ENCODE assay signal across 21 cellular contexts in the genomic region with DNA sequence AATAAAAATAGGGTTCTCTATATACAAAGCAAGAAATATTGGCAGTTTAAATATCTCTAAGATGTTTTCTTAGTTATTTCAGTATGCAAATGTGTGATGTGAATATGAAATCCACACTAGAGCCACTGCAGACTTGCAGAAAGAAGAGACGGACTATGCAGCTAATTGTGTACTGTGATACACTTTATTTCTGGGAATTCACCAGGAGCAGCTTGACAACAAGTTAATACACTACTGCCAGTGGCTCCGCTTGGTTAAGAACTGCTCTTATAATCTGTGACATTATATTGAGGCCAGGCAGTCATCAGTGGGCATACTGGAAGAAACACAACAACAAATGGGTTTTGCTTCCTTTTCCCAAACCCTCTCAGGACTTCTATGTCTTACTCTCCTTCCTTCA.
"Had no signal": no experiment of that assay in that cellular context is flagged by ENCODE, and none has a peak within 500 bp of the region (broad histone marks: within the 10 kb centered on the region; RNA-seq: fewer than 3 reads in every experiment).

No MANE protein-coding gene starts in this region.

- H3K36me3 Mint-ChIP-seq: natural killer cell; stimulated activated effector memory CD8-positive, alpha-beta T cell treated with anti-CD3 and anti-CD28 coated beads, Interleukin-12 subunit alpha, Interleukin-12 subunit beta, amount 100 ng/mL, for 72 hours had no signal

- H3K9me3 Mint-ChIP-seq: natural killer cell; stimulated activated effector memory CD8-positive, alpha-beta T cell treated with anti-CD3 and anti-CD28 coated beads, Interleukin-12 subunit alpha, Interleukin-12 subunit beta, amount 100 ng/mL, for 72 hours had no signal

- H3K4me3 ChIP-seq: dorsolateral prefrontal cortex, gastroesophageal sphincter, left lung, lower lobe of right lung, pancreas, sigmoid colon, stomach, transverse colon, upper lobe of right lung, uterus had no signal

- H3K4me3 Mint-ChIP-seq: endodermal cell; natural killer cell; stimulated activated effector memory CD8-positive, alpha-beta T cell treated with anti-CD3 and anti-CD28 coated beads, Interleukin-12 subunit alpha, Interleukin-12 subunit beta, amount 100 ng/mL, for 72 hours had no signal

- H3K4me1 ChIP-seq: transverse colon, upper lobe of right lung, uterus had no signal

- H3K27me3 ChIP-seq: dorsolateral prefrontal cortex, gastroesophageal sphincter, left lung, pancreas, sigmoid colon, stomach, transverse colon, upper lobe of right lung, uterus had no signal

- H3K4me1 Mint-ChIP-seq: endodermal cell had no signal

- DNase-seq: central memory CD4-positive, alpha-beta T cell; dorsolateral prefrontal cortex; effector CD4-positive, alpha-beta T cell; endodermal cell; left lung; lower lobe of right lung; natural killer cell; occipital lobe; pancreas; sigmoid colon; stimulated activated CD4-positive, alpha-beta T cell treated with anti-CD3 and anti-CD28 coated beads, Interleukin-2, amount 100 ng/mL, for 24 hours; stimulated activated CD4-positive, alpha-beta T cell treated with anti-CD3 and anti-CD28 coated beads, Interleukin-4, amount 100 ng/mL, for 24 hours; stimulated activated naive CD4-positive, alpha-beta T cell treated with Interleukin-2 at 50 U/mL for 16 hours; stomach; substantia nigra; transverse colon; upper lobe of right lung; uterus had no signal

- ATAC-seq: esophagus mucosa; left lung; lower lobe of right lung; pancreas; stimulated activated effector memory CD8-positive, alpha-beta T cell treated with anti-CD3 and anti-CD28 coated beads, Interleukin-12 subunit alpha, Interleukin-12 subunit beta, amount 100 ng/mL, for 72 hours; upper lobe of right lung had no signal

- H3K9me3 ChIP-seq: gastroesophageal sphincter, lower lobe of right lung, pancreas, sigmoid colon, transverse colon, upper lobe of right lung, uterus had no signal

- H3K27ac ChIP-seq: dorsolateral prefrontal cortex, gastroesophageal sphincter, left lung, lower lobe of right lung, pancreas, sigmoid colon, transverse colon, upper lobe of right lung, uterus had no signal

- H3K36me3 ChIP-seq: gastroesophageal sphincter, left lung, lower lobe of right lung, pancreas, sigmoid colon, stomach, transverse colon, upper lobe of right lung, uterus had no signal

- H3K27ac Mint-ChIP-seq: endodermal cell; stimulated activated effector memory CD8-positive, alpha-beta T cell treated with anti-CD3 and anti-CD28 coated beads, Interleukin-12 subunit alpha, Interleukin-12 subunit beta, amount 100 ng/mL, for 72 hours had no signal
